In the genomic region with DNA sequence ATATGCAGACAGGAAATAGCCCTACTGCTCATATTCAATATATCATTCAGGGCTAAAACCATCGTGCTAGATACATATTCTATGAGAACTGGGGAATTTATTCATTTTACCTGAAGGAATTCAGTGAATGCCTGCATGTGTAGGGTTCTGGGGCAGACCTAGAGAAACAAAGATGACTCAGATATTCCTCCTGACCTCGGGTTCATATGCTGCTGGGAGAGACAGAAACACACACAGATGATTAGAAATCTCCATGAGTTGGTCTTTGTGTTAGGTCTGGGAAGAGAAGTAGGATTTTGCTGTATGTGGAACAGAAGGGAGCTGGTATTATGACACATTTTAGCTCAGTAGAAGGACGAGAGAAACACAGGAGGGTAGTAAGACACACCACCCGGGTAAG, we compare ENCODE assay signal across 24 cellular contexts.
DNase-seq lines count a peak whose midpoint lies in the region; ATAC-seq lines count a peak whose summit lies in the region.
"Had no signal": no experiment of that assay in that cellular context is flagged by ENCODE, and none has a peak within 500 bp of the region (broad histone marks: within the 10 kb centered on the region; RNA-seq: fewer than 3 reads in every experiment).

No MANE protein-coding gene starts in this region.

- H3K23ac ChIP-seq in mesendoderm (ENCODE audit: low read length): no peak overlapping the region

- WGBS in mesendoderm (ENCODE audit: extremely low coverage, insufficient coverage, low lambda C conversion rate): no CpG with 5 or more reads among the region's 4 CpGs

- no peak overlapping the region for H3K56ac ChIP-seq in mesendoderm (ENCODE audit: low read length)

- H4K5ac ChIP-seq in mesendoderm (ENCODE audit: low read length): no peak overlapping the region

- H3K36me3 Mint-ChIP-seq in activated naive CD4-positive, alpha-beta T cell treated with anti-CD3 and anti-CD28 coated beads, Interleukin-2, amount 50 U/mL, for 24 hours: no peaks in the 10 kb centered on the region
- peaks cover 0 to 9% of the 10 kb centered on the region in 2 donors for H3K36me3 Mint-ChIP-seq in activated naive CD4-positive, alpha-beta T cell treated with anti-CD3 and anti-CD28 coated beads, Interleukin-2, amount 50 U/mL, for 72 hours
- H3K36me3 Mint-ChIP-seq: activated naive CD4-positive, alpha-beta T cell treated with anti-CD3 and anti-CD28 coated beads, Interleukin-2, amount 10 ng/mL, durations not matched to agents 7 days and 5 days; stimulated activated memory B cell treated with anti-CD40 and anti-IgM and Interleukin-4, amounts not matched to agents 10 μg/mL and 1 μg/mL and 100 μg/mL, for 72 hours had no signal

- no peaks in the 10 kb centered on the region for H3K27me3 ChIP-seq in mesendoderm (ENCODE audit: insufficient read depth, low read length, poor library complexity)

- peak overlapping the region; percentile 0 for H3K27ac Mint-ChIP-seq in activated naive CD4-positive, alpha-beta T cell treated with anti-CD3 and anti-CD28 coated beads, Interleukin-2, amount 50 U/mL, for 24 hours
- H3K27ac Mint-ChIP-seq in activated naive CD4-positive, alpha-beta T cell treated with anti-CD3 and anti-CD28 coated beads, Interleukin-2, amount 50 U/mL, for 72 hours: no peak overlapping the region
- H3K27ac Mint-ChIP-seq: activated CD4-positive, alpha-beta memory T cell treated with anti-CD3 and anti-CD28 coated beads, Interleukin-2, amount 10 ng/mL, durations not matched to agents 7 days and 5 days; activated naive CD4-positive, alpha-beta T cell treated with anti-CD3 and anti-CD28 coated beads, Interleukin-2, amount 10 ng/mL, durations not matched to agents 7 days and 5 days; effector memory CD8-positive, alpha-beta T cell; naive thymus-derived CD4-positive, alpha-beta T cell; stimulated activated memory B cell treated with anti-CD40 and anti-IgM and Interleukin-4, amounts not matched to agents 10 μg/mL and 1 μg/mL and 100 μg/mL, for 72 hours had no signal

- H3K27me3 Mint-ChIP-seq in activated naive CD4-positive, alpha-beta T cell treated with anti-CD3 and anti-CD28 coated beads, Interleukin-2, amount 50 U/mL, for 24 hours: peaks cover 2% of the 10 kb centered on the region
- H3K27me3 Mint-ChIP-seq: activated CD4-positive, alpha-beta memory T cell treated with anti-CD3 and anti-CD28 coated beads, Interleukin-2, amount 10 ng/mL, durations not matched to agents 7 days and 5 days; activated naive CD4-positive, alpha-beta T cell treated with anti-CD3 and anti-CD28 coated beads, Interleukin-2, amount 10 ng/mL, durations not matched to agents 7 days and 5 days; effector memory CD8-positive, alpha-beta T cell; stimulated activated memory B cell treated with anti-CD40 and anti-IgM and Interleukin-4, amounts not matched to agents 10 μg/mL and 1 μg/mL and 100 μg/mL, for 72 hours had no signal

- no peaks in the 10 kb centered on the region for H3K79me1 ChIP-seq in mesendoderm (ENCODE audit: low read length)

- no peaks in the 10 kb centered on the region for H3K79me2 ChIP-seq in mesendoderm (ENCODE audit: control insufficient read depth, insufficient read depth, low read length)

- no peaks in the 10 kb centered on the region for H3K4me1 Mint-ChIP-seq in activated naive CD4-positive, alpha-beta T cell treated with anti-CD3 and anti-CD28 coated beads, Interleukin-2, amount 50 U/mL, for 24 hours
- H3K4me1 Mint-ChIP-seq: activated CD4-positive, alpha-beta memory T cell treated with anti-CD3 and anti-CD28 coated beads, Interleukin-2, amount 10 ng/mL, durations not matched to agents 7 days and 5 days; activated naive CD4-positive, alpha-beta T cell treated with anti-CD3 and anti-CD28 coated beads, Interleukin-2, amount 10 ng/mL, durations not matched to agents 7 days and 5 days; naive thymus-derived CD4-positive, alpha-beta T cell; stimulated activated memory B cell treated with anti-CD40 and anti-IgM and Interleukin-4, amounts not matched to agents 10 μg/mL and 1 μg/mL and 100 μg/mL, for 72 hours had no signal

- no peak overlapping the region for H2BK5ac ChIP-seq in mesendoderm (ENCODE audit: low read length)

- no peak overlapping the region for H4K8ac ChIP-seq in mesendoderm (ENCODE audit: low read depth, low read length)

- H2BK120ac ChIP-seq in mesendoderm (ENCODE audit: low read depth, low read length): no peak overlapping the region

- no peak for DNase-seq in activated naive CD4-positive, alpha-beta T cell treated with anti-CD3 and anti-CD28 coated beads, Interleukin-2, amount 50 U/mL, for 72 hours (ENCODE audit: low spot score in 2 of 2)
- DNase-seq in astrocyte of the hippocampus (ENCODE audit: low read depth, low spot score) (peak; percentile 43), mesendoderm (peak; percentile 53), SHP77 treated with DMSO at 0.1 percent for 48 hours (lab: John Stamatoyannopoulos, UW) (no peak), A172 (ENCODE audit: low spot score) (no peak), dedifferentiated amniotic fluid mesenchymal stem cell (ENCODE audit: extremely low spot score) (no peak)
- no peak for DNase-seq in activated CD4-positive, alpha-beta T cell treated with anti-CD3 and anti-CD28 coated beads, Interleukin-2, amount 50 U/mL, for 4 hours
- DNase-seq: activated CD4-positive, alpha-beta memory T cell treated with anti-CD3 and anti-CD28 coated beads, Interleukin-2, amount 10 ng/mL, durations not matched to agents 7 days and 5 days; activated CD4-positive, CD25-positive, alpha-beta regulatory T cell treated with anti-CD3 and anti-CD28 coated beads, Interleukin-2, amount 50 U/mL, for 72 hours; activated CD8-positive, alpha-beta memory T cell treated with anti-CD3 and anti-CD28 coated beads, Interleukin-2, amount 50 U/mL, for 48 hours; activated naive CD4-positive, alpha-beta T cell treated with anti-CD3 and anti-CD28 coated beads, Interleukin-2, amount 10 ng/mL, durations not matched to agents 7 days and 5 days; cortex of kidney; effector memory CD8-positive, alpha-beta T cell; erythroblast; GOT3; naive thymus-derived CD4-positive, alpha-beta T cell; NCI-H1417 treated with DMSO at 0.1 percent for 48 hours; NCI-H2029 treated with DMSO at 0.1 percent for 48 hours; NCI-H524 treated with DMSO at 0.1 percent for 48 hours; T-helper 2 cell had no signal

- H3K36me3 ChIP-seq in mesendoderm (ENCODE audit: control insufficient read depth, insufficient read depth, low read length): no peaks in the 10 kb centered on the region

- H3K4me1 ChIP-seq in mesendoderm (ENCODE audit: control insufficient read depth, low read depth, low read length): no peaks in the 10 kb centered on the region

- peaks cover 11% of the 10 kb centered on the region for H3K9me3 Mint-ChIP-seq in activated naive CD4-positive, alpha-beta T cell treated with anti-CD3 and anti-CD28 coated beads, Interleukin-2, amount 50 U/mL, for 24 hours
- H3K9me3 Mint-ChIP-seq in activated naive CD4-positive, alpha-beta T cell treated with anti-CD3 and anti-CD28 coated beads, Interleukin-2, amount 50 U/mL, for 72 hours: peaks cover 7 to 10% of the 10 kb centered on the region in 2 donors
- H3K9me3 Mint-ChIP-seq: activated CD4-positive, alpha-beta memory T cell treated with anti-CD3 and anti-CD28 coated beads, Interleukin-2, amount 10 ng/mL, durations not matched to agents 7 days and 5 days; activated naive CD4-positive, alpha-beta T cell treated with anti-CD3 and anti-CD28 coated beads, Interleukin-2, amount 10 ng/mL, durations not matched to agents 7 days and 5 days; effector memory CD8-positive, alpha-beta T cell had no signal

- H3K27ac ChIP-seq in mesendoderm (ENCODE audit: low read depth, low read length): no peak overlapping the region
- H3K27ac ChIP-seq: 22Rv1, KMS-11 had no signal

- H2AK5ac ChIP-seq in mesendoderm (ENCODE audit: low read length): no peak overlapping the region

- no peak overlapping the region for H3K4me3 ChIP-seq in mesendoderm (ENCODE audit: low read length)

- H3K18ac ChIP-seq in mesendoderm (ENCODE audit: low read length): no peak overlapping the region

- H3K9ac ChIP-seq in mesendoderm (ENCODE audit: low read length): no peak overlapping the region
- H3K9ac ChIP-seq: KMS-11 had no signal

- no peak for ATAC-seq in activated naive CD4-positive, alpha-beta T cell treated with anti-CD3 and anti-CD28 coated beads, Interleukin-2, amount 50 U/mL, for 72 hours
- ATAC-seq: effector memory CD8-positive, alpha-beta T cell; naive thymus-derived CD4-positive, alpha-beta T cell; stimulated activated memory B cell treated with anti-CD40 and anti-IgM and Interleukin-4, amounts not matched to agents 10 μg/mL and 1 μg/mL and 100 μg/mL, for 72 hours had no signal

- H3K4ac ChIP-seq in mesendoderm (ENCODE audit: low read depth, low read length): no peak overlapping the region

- H3K4me3 Mint-ChIP-seq in activated naive CD4-positive, alpha-beta T cell treated with anti-CD3 and anti-CD28 coated beads, Interleukin-2, amount 50 U/mL, for 24 hours: no peak overlapping the region
- H3K4me3 Mint-ChIP-seq: activated CD4-positive, alpha-beta memory T cell treated with anti-CD3 and anti-CD28 coated beads, Interleukin-2, amount 10 ng/mL, durations not matched to agents 7 days and 5 days; activated naive CD4-positive, alpha-beta T cell treated with anti-CD3 and anti-CD28 coated beads, Interleukin-2, amount 10 ng/mL, durations not matched to agents 7 days and 5 days; effector memory CD8-positive, alpha-beta T cell; naive thymus-derived CD4-positive, alpha-beta T cell; stimulated activated memory B cell treated with anti-CD40 and anti-IgM and Interleukin-4, amounts not matched to agents 10 μg/mL and 1 μg/mL and 100 μg/mL, for 72 hours had no signal

- no peak overlapping the region for H2BK15ac ChIP-seq in mesendoderm (replicated peaks; ENCODE audit: low read depth)

- H3K4me2 ChIP-seq in mesendoderm (ENCODE audit: low read length): no peak overlapping the region
- H3K4me2 ChIP-seq: KMS-11 had no signal

Comparison
In these comparisons a context has a peak if more than half of its experiments do, and no peak if none do; other contexts are left out.
1. DNase-seq: peak in astrocyte of the hippocampus (single experiment) and mesendoderm (single experiment); none in activated naive CD4-positive, alpha-beta T cell treated with anti-CD3 and anti-CD28 coated beads, Interleukin-2, amount 50 U/mL, for 72 hours (0 of 2), SHP77 treated with DMSO at 0.1 percent for 48 hours (single experiment), A172 (single experiment), dedifferentiated amniotic fluid mesenchymal stem cell (single experiment) and activated CD4-positive, alpha-beta T cell treated with anti-CD3 and anti-CD28 coated beads, Interleukin-2, amount 50 U/mL, for 4 hours (0 of 2).